In genomic region chr3:125513490-125514115, GRCh38 we compare ENCODE assay signal across 13 cellular contexts.
"Had no signal": no experiment of that assay in that cellular context is flagged by ENCODE, and none has a peak within 500 bp of the region (broad histone marks: within the 10 kb centered on the region; RNA-seq: fewer than 3 reads in every experiment).

No MANE protein-coding gene starts in this region.

- H3K4me1 ChIP-seq: neural progenitor cell had no signal

- H3K27me3 Mint-ChIP-seq: type B pancreatic cell had no signal

- H3K4me3 Mint-ChIP-seq: natural killer cell, neural progenitor cell, type B pancreatic cell had no signal

- H3K36me3 ChIP-seq: neural progenitor cell, ovary, right atrium auricular region had no signal

- DNase-seq: erythroblast; heart left ventricle; hippocampal formation; natural killer cell; nucleus accumbens; ovary; sigmoid colon; stimulated activated CD4-positive, alpha-beta T cell treated with anti-CD3 and anti-CD28 coated beads, Interleukin-12 subunit alpha, Interleukin-12 subunit beta, amount 100 ng/mL, for 4 hours; stimulated activated naive CD4-positive, alpha-beta T cell had no signal

- H3K27me3 ChIP-seq: heart left ventricle, neural progenitor cell, ovary, right atrium auricular region, sigmoid colon had no signal

- H3K27ac Mint-ChIP-seq: natural killer cell, neural progenitor cell, type B pancreatic cell had no signal

- H3K9me3 ChIP-seq: ovary, right atrium auricular region, sigmoid colon had no signal

- H3K27ac ChIP-seq: heart left ventricle, neural progenitor cell, ovary, right atrium auricular region, sigmoid colon, skin epidermis had no signal

- H3K9ac ChIP-seq: neural progenitor cell had no signal

- ATAC-seq: natural killer cell had no signal

- H3K4me3 ChIP-seq: heart left ventricle, neural progenitor cell, ovary, right atrium auricular region, sigmoid colon, skin epidermis had no signal

- H3K9me3 Mint-ChIP-seq: natural killer cell, type B pancreatic cell had no signal
